In genomic region chr6:42744351-42744890, GRCh38 we compare ENCODE assay signal across 9 cellular contexts. TPM values are rescaled to one million over a fixed set of nuclear protein-coding genes. Genes with fewer than 3 reads are reported as not detected.
DNase-seq lines count a peak whose midpoint lies in the region; ATAC-seq, FAIRE-seq and TF ChIP-seq lines count a peak whose summit lies in the region.
"Had no signal": no experiment of that assay in that cellular context is flagged by ENCODE, and none has a peak within 500 bp of the region (broad histone marks: within the 10 kb centered on the region; RNA-seq: fewer than 3 reads in every experiment).

No MANE protein-coding gene starts in this region.

- H3K4me3 ChIP-seq in AG10803 (ENCODE audit: low read length), result peak overlapping the region; percentile 98
- peak overlapping the region; percentile 87 for H3K4me3 ChIP-seq in HUES64 (ENCODE audit: low read length)
- peak overlapping the region; percentile 59 for H3K4me3 ChIP-seq in bronchial epithelial cell (ENCODE audit: low read depth, low read length)
- peak overlapping the region; percentile 96 to 98 for H3K4me3 ChIP-seq in muscle layer of duodenum (ENCODE audit: low read depth in 1 of 2, low read length in 2 of 2)

- WGBS in HUES64, result 74% methylated on average over 21 of the region's 21 CpGs

- intact Hi-C loops in left colon (cut with DNase I, micrococcal nuclease), result no loop called here

- H3K9ac ChIP-seq in HUES64 (ENCODE audit: low read depth, low read length), result no peak overlapping the region

- no peak overlapping the region for H3K27ac ChIP-seq in HUES64 (ENCODE audit: low read depth, low read length)
- peak overlapping the region; percentile 94 for H3K27ac ChIP-seq in muscle layer of duodenum (ENCODE audit: low read length)

- DNase-seq in AG10803 (ENCODE audit: low read depth) (no peak), bronchial epithelial cell (ENCODE audit: low read depth) (no peak), left colon (no peak), middle frontal gyrus (ENCODE audit: extremely low spot score, low spot score) (no peak), NCI-H446 (lab: John Stamatoyannopoulos, UW) (no peak)
- DNase-seq: activated CD4-positive, alpha-beta T cell treated with anti-CD3 and anti-CD28 coated beads for 1 hour had no signal

- H3K9me3 ChIP-seq in HUES64 (ENCODE audit: insufficient read depth, low read depth, low read length), result no peaks in the 10 kb centered on the region
- no peaks in the 10 kb centered on the region for H3K9me3 ChIP-seq in muscle layer of duodenum (ENCODE audit: control insufficient read depth in 1 of 2, low read length in 2 of 2)

- no peak for TF ChIP-seq CTCF in AG10803 (conservative IDR thresholded peaks at IDR 0.05; ENCODE audit: low read length)
- TF ChIP-seq CTCF in bronchial epithelial cell (IDR thresholded peaks at IDR 0.05; ENCODE audit: insufficient read depth, low read length, severe bottlenecking), result no peak

- no peaks in the 10 kb centered on the region for H3K36me3 ChIP-seq in HUES64 (ENCODE audit: insufficient read depth, low read length)
- H3K36me3 ChIP-seq in bronchial epithelial cell (ENCODE audit: control insufficient read depth, insufficient read depth, low read length), result no peaks in the 10 kb centered on the region
- H3K36me3 ChIP-seq in muscle layer of duodenum (ENCODE audit: control insufficient read depth in 1 of 2, insufficient read depth in 2 of 2, low read length in 2 of 2), result no peaks in the 10 kb centered on the region

- ATAC-seq in left colon (no peak), HG03439 (IDR thresholded peaks at IDR 0.05; ENCODE audit: unreplicated experiment) (no peak)

- FAIRE-seq in bronchial epithelial cell (lab: Jason Lieb, UNC), result no peak

- H3K27me3 ChIP-seq in HUES64 (ENCODE audit: insufficient read depth, low read length), result no peaks in the 10 kb centered on the region
- H3K27me3 ChIP-seq in bronchial epithelial cell (ENCODE audit: control insufficient read depth, insufficient read depth, low read length), result no peaks in the 10 kb centered on the region
- no peaks in the 10 kb centered on the region for H3K27me3 ChIP-seq in muscle layer of duodenum (ENCODE audit: low read depth, low read length)

- H3K4me1 ChIP-seq in HUES64 (ENCODE audit: insufficient read depth, low read length) (peaks cover 7% of the 10 kb centered on the region), muscle layer of duodenum (ENCODE audit: control insufficient read depth in 1 of 2, insufficient read depth in 2 of 2, low read length in 2 of 2) (peaks cover 7 to 32% of the 10 kb centered on the region in 2 donors)

RNA-seq across cellular contexts. Expression of gene TBCC, which starts 1.5 kb away (rescaled TPM):
- 26.3 TPM for polyA plus RNA-seq in HUES64 (2013, experiment 1 of 2)
- 25.5 TPM for polyA plus RNA-seq in HUES64 (2013, experiment 2 of 2)
- 31.0 and 36.6 TPM in 2 replicates for total RNA-seq in bronchial epithelial cell
- 10 to 100 TPM; 21.3 to 26.4 TPM for total RNA-seq in left colon

RNA-seq across cellular contexts. Expression of gene PRPH2, which starts 22.0 kb away (rescaled TPM):
- polyA plus RNA-seq in HUES64 (2013, experiment 1 of 2), result 0.30 TPM
- polyA plus RNA-seq in HUES64 (2013, experiment 2 of 2), result 0.25 TPM
- total RNA-seq in bronchial epithelial cell, result under 0.01 TPM in 1 of 2 replicates, not detected in the other
- under 1 TPM; 0.40 to 0.67 TPM for total RNA-seq in left colon

RNA-seq across cellular contexts. Expression of gene BICRAL, which starts 37.4 kb away (rescaled TPM):
- polyA plus RNA-seq in HUES64 (2013, experiment 1 of 2), result 7.2 TPM
- 7.7 TPM for polyA plus RNA-seq in HUES64 (2013, experiment 2 of 2)
- 3.1 and 3.9 TPM in 2 replicates for total RNA-seq in bronchial epithelial cell
- total RNA-seq in left colon, result 10 to 100 TPM; 20.2 to 20.5 TPM
